ENCODE assay signal across 17 cellular contexts in genomic region chr3:64667887-64668581, GRCh38. TPM values are rescaled to one million over a fixed set of nuclear protein-coding genes. Genes with fewer than 3 reads are reported as not detected.
DNase-seq lines count a peak whose midpoint lies in the region; TF ChIP-seq lines count a peak whose summit lies in the region.
"Had no signal": no experiment of that assay in that cellular context is flagged by ENCODE, and none has a peak within 500 bp of the region (broad histone marks: within the 10 kb centered on the region; RNA-seq: fewer than 3 reads in every experiment).

No MANE protein-coding gene starts in this region.

- TF ChIP-seq EP300 in stomach (IDR thresholded peaks at IDR 0.05), result no peak

- no peak overlapping the region for H4K5ac ChIP-seq in mesendoderm (ENCODE audit: low read length)

- intact Hi-C loops in stomach (cut with DNase I; ENCODE audit: low total_unique reads), result no loop called here

- peaks cover 8% of the 10 kb centered on the region for H3K4me1 Mint-ChIP-seq in HFFc6 (ENCODE audit: low read depth)
- no peaks in the 10 kb centered on the region for H3K4me1 Mint-ChIP-seq in activated CD4-positive, alpha-beta T cell treated with anti-CD3 and anti-CD28 coated beads, Interleukin-2, amount 10 ng/mL, durations not matched to agents 7 days and 5 days
- H3K4me1 Mint-ChIP-seq: activated CD8-positive, alpha-beta memory T cell treated with anti-CD3 and anti-CD28 coated beads, Interleukin-2, amount 10 ng/mL, durations not matched to agents 7 days and 5 days; CD4-positive, alpha-beta memory T cell had no signal

- H3K4ac ChIP-seq in mesendoderm (ENCODE audit: low read depth, low read length), result no peak overlapping the region

- no peak overlapping the region for H2BK120ac ChIP-seq in mesendoderm (ENCODE audit: low read depth, low read length)

- H3K9me3 Mint-ChIP-seq in HFFc6, result no peaks in the 10 kb centered on the region
- no peaks in the 10 kb centered on the region for H3K9me3 Mint-ChIP-seq in activated CD4-positive, alpha-beta T cell treated with anti-CD3 and anti-CD28 coated beads, Interleukin-2, amount 10 ng/mL, durations not matched to agents 7 days and 5 days

- H3K27ac ChIP-seq in mesendoderm (ENCODE audit: low read depth, low read length) (no peak overlapping the region), stomach (peak overlapping the region in 3 of 5 donors; percentile 37 to 65 (median 47))
- H3K27ac ChIP-seq: foreskin keratinocyte had no signal

- no peaks in the 10 kb centered on the region for H3K36me3 Mint-ChIP-seq in HFFc6 (ENCODE audit: low read depth)
- no peaks in the 10 kb centered on the region for H3K36me3 Mint-ChIP-seq in activated CD4-positive, alpha-beta T cell treated with anti-CD3 and anti-CD28 coated beads, Interleukin-2, amount 10 ng/mL, durations not matched to agents 7 days and 5 days (ENCODE audit: low read depth)
- H3K36me3 Mint-ChIP-seq: activated CD8-positive, alpha-beta memory T cell treated with anti-CD3 and anti-CD28 coated beads, Interleukin-2, amount 10 ng/mL, durations not matched to agents 7 days and 5 days; CD4-positive, alpha-beta memory T cell had no signal

- H2BK5ac ChIP-seq in mesendoderm (ENCODE audit: low read length), result no peak overlapping the region

- H3K4me2 ChIP-seq in mesendoderm (ENCODE audit: low read length), result no peak overlapping the region

- no peak overlapping the region for H3K56ac ChIP-seq in mesendoderm (ENCODE audit: low read length)

- H3K4me3 ChIP-seq in mesendoderm (ENCODE audit: low read length) (no peak overlapping the region), stomach (no peak overlapping the region)

- H3K27me3 Mint-ChIP-seq in HFFc6 (ENCODE audit: insufficient read depth), result peaks cover 2% of the 10 kb centered on the region; the same call in 1 of the 2 replicates
- H3K27me3 Mint-ChIP-seq in activated CD4-positive, alpha-beta T cell treated with anti-CD3 and anti-CD28 coated beads, Interleukin-2, amount 10 ng/mL, durations not matched to agents 7 days and 5 days, result no peaks in the 10 kb centered on the region
- H3K27me3 Mint-ChIP-seq: activated CD8-positive, alpha-beta memory T cell treated with anti-CD3 and anti-CD28 coated beads, Interleukin-2, amount 10 ng/mL, durations not matched to agents 7 days and 5 days; CD4-positive, alpha-beta memory T cell had no signal

- no peak overlapping the region for H2BK15ac ChIP-seq in mesendoderm (replicated peaks; ENCODE audit: low read depth)

- no CpG with 5 or more reads among the region's 13 CpGs for WGBS in mesendoderm (ENCODE audit: extremely low coverage, insufficient coverage, low lambda C conversion rate)
- WGBS in stomach, 5 donors, result 61 to 77% (median 66%) methylated on average over 13 of the region's 13 CpGs

- no peaks in the 10 kb centered on the region for H3K79me2 ChIP-seq in mesendoderm (ENCODE audit: control insufficient read depth, insufficient read depth, low read length)

- H3K27ac Mint-ChIP-seq in HFFc6, result no peak overlapping the region
- no peak overlapping the region for H3K27ac Mint-ChIP-seq in activated CD4-positive, alpha-beta T cell treated with anti-CD3 and anti-CD28 coated beads, Interleukin-2, amount 10 ng/mL, durations not matched to agents 7 days and 5 days
- H3K27ac Mint-ChIP-seq: activated CD8-positive, alpha-beta memory T cell treated with anti-CD3 and anti-CD28 coated beads, Interleukin-2, amount 10 ng/mL, durations not matched to agents 7 days and 5 days; CD4-positive, alpha-beta memory T cell had no signal

- no peak overlapping the region for H3K18ac ChIP-seq in mesendoderm (ENCODE audit: low read length)

- no peaks in the 10 kb centered on the region for H3K36me3 ChIP-seq in mesendoderm (ENCODE audit: control insufficient read depth, insufficient read depth, low read length)
- no peaks in the 10 kb centered on the region for H3K36me3 ChIP-seq in stomach

- H3K4me3 Mint-ChIP-seq in HFFc6, result peak overlapping the region; percentile 43; the same call in 1 of the 2 replicates
- H3K4me3 Mint-ChIP-seq in activated CD4-positive, alpha-beta T cell treated with anti-CD3 and anti-CD28 coated beads, Interleukin-2, amount 10 ng/mL, durations not matched to agents 7 days and 5 days, result no peak overlapping the region
- H3K4me3 Mint-ChIP-seq: activated CD8-positive, alpha-beta memory T cell treated with anti-CD3 and anti-CD28 coated beads, Interleukin-2, amount 10 ng/mL, durations not matched to agents 7 days and 5 days; CD4-positive, alpha-beta memory T cell had no signal

- no peaks in the 10 kb centered on the region for H3K4me1 ChIP-seq in mesendoderm (ENCODE audit: control insufficient read depth, low read depth, low read length)
- peaks cover 0 to 35% (median 21%) of the 10 kb centered on the region in 4 donors for H3K4me1 ChIP-seq in stomach
- H3K4me1 ChIP-seq: foreskin keratinocyte had no signal

- TF ChIP-seq CTCF in HFFc6 (IDR thresholded peaks at IDR 0.05) (no peak), stomach (IDR thresholded peaks at IDR 0.05) (no peak)

- CTCF ChIA-PET in activated CD4-positive, alpha-beta T cell treated with anti-CD3 and anti-CD28 coated beads, Interleukin-2, amount 10 ng/mL, durations not matched to agents 7 days and 5 days (lab: Charles Lee), result no interaction called here

- no peak overlapping the region for H3K9ac ChIP-seq in mesendoderm (ENCODE audit: low read length)

- POLR2A ChIA-PET in activated CD4-positive, alpha-beta T cell treated with anti-CD3 and anti-CD28 coated beads, Interleukin-2, amount 10 ng/mL, durations not matched to agents 7 days and 5 days (lab: Charles Lee), result no interaction called here

- H3K23ac ChIP-seq in mesendoderm (ENCODE audit: low read length), result no peak overlapping the region

- H3K9me3 ChIP-seq in stomach, result no peaks in the 10 kb centered on the region

- no peaks in the 10 kb centered on the region for H3K27me3 ChIP-seq in mesendoderm (ENCODE audit: insufficient read depth, low read length, poor library complexity)
- no peaks in the 10 kb centered on the region for H3K27me3 ChIP-seq in stomach
- H3K27me3 ChIP-seq: foreskin keratinocyte had no signal

- TF ChIP-seq POLR2A in stomach (IDR thresholded peaks at IDR 0.05), result no peak

- DNase-seq in HFFc6 (no peak), globus pallidus (ENCODE audit: low spot score) (peak; percentile 35), mesendoderm (peak; percentile 8), stomach (no peak), D341Med (ENCODE audit: low spot score) (no peak), SIG-M5 (lab: John Stamatoyannopoulos, UW) (no peak), GM03348 (ENCODE audit: low spot score) (no peak)
- no peak for DNase-seq in activated CD4-positive, alpha-beta T cell treated with anti-CD3 and anti-CD28 coated beads, Interleukin-2, amount 10 ng/mL, durations not matched to agents 7 days and 5 days
- DNase-seq: activated CD4-positive, alpha-beta T cell treated with anti-CD3 and anti-CD28 coated beads for 1 hour; activated CD8-positive, alpha-beta memory T cell treated with anti-CD3 and anti-CD28 coated beads, Interleukin-2, amount 10 ng/mL, durations not matched to agents 7 days and 5 days; CD4-positive, alpha-beta memory T cell; DND-41; foreskin keratinocyte; KBM-7; NCI-H1105; NCI-H748 treated with DMSO at 0.1 percent for 48 hours; stimulated activated naive CD4-positive, alpha-beta T cell had no signal

- H2AK5ac ChIP-seq in mesendoderm (ENCODE audit: low read length), result no peak overlapping the region

- peaks cover 2% of the 10 kb centered on the region for H3K79me1 ChIP-seq in mesendoderm (ENCODE audit: low read length)

- no peak overlapping the region for H4K8ac ChIP-seq in mesendoderm (ENCODE audit: low read depth, low read length)

RNA-seq across cellular contexts. Expression of gene ADAMTS9, which starts 19.8 kb away (rescaled TPM):
- under 1 TPM in 5 of 6 experiments, not detected in 1; 0.07 to 0.14 (median 0.12) TPM for total RNA-seq in HFFc6 (2021; fragmentation: NEBNext Ultra II Directional; extraction: Animal tissue kit (Norgen Biotek cat#: 25700))
- polyA plus RNA-seq in mesendoderm (2013, experiment 1 of 2), result 0.84 TPM
- polyA plus RNA-seq in mesendoderm (2013, experiment 2 of 2), result 0.67 TPM
- 100 to 1,000 TPM in 1 of 5 donors, 10 to 100 TPM in 4; 25.4 to 107 (median 38.7) TPM for total RNA-seq in stomach
- polyA plus RNA-seq in stomach, result 1 to 10 TPM; 5.5 to 6.7 (median 5.8) TPM
- not detected for total RNA-seq in activated CD4-positive, alpha-beta T cell treated with anti-CD3 and anti-CD28 coated beads, Interleukin-2, amount 10 ng/mL, durations not matched to agents 7 days and 5 days
- total RNA-seq: activated CD8-positive, alpha-beta memory T cell treated with anti-CD3 and anti-CD28 coated beads, Interleukin-2, amount 10 ng/mL, durations not matched to agents 7 days and 5 days; CD4-positive, alpha-beta memory T cell had no signal
- polyA plus RNA-seq: CD4-positive, alpha-beta memory T cell had no signal

Comparison
In these comparisons a context has a peak if more than half of its experiments do, and no peak if none do; other contexts are left out.
1. DNase-seq: peak in globus pallidus (single experiment) and mesendoderm (single experiment); none in HFFc6 (single experiment), stomach (single experiment), activated CD4-positive, alpha-beta T cell treated with anti-CD3 and anti-CD28 coated beads, Interleukin-2, amount 10 ng/mL, durations not matched to agents 7 days and 5 days (single experiment), D341Med (single experiment), SIG-M5 (single experiment) and GM03348 (single experiment).
2. RNA of gene ADAMTS9, which starts 19.8 kb away (total RNA-seq): 25.4 to 107 TPM in stomach; 0.07 to 0.14 TPM in HFFc6 and not detected in activated CD4-positive, alpha-beta T cell treated with anti-CD3 and anti-CD28 coated beads, Interleukin-2, amount 10 ng/mL, durations not matched to agents 7 days and 5 days; every median in the first group is over 10 times any median in the second.